In the genomic region with DNA sequence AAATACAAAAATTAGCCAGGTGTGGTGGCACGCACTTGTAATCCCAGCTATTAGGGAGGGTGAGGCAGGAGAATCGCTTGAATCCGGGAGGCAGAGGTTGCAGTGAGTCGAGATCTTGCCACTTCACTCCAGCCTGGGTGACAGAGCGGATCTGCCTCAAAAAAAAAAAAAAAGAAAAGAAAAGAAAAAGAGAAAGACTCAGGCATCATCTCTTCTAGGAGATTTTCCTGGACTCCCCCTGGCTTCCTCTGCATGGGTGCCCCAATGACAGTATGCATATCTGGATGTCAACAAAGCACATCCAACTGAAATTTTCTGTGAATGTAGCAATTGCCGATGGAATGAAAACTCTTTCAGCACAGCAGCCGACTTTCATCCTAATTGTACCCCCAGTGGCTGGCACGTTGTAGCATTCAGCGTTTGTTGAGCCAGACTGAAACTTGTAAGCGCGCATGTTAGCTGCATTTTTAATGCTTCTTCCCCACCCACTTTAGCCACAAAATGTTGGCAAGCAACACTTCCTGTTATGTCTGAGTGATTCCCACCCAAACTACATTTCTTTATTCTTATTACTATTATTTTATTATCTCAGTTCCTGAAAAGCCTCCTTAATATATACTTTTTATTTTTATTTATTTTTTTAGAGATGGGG, we compare ENCODE assay signal across 8 cellular contexts.
DNase-seq lines count a peak whose midpoint lies in the region; ATAC-seq lines count a peak whose summit lies in the region.

No MANE protein-coding gene starts in this region.

- DNase-seq in NOMO-1 (lab: John Stamatoyannopoulos, UW; ENCODE audit: unreplicated experiment in 2 of 2) = peak; percentile 28 to 37
- no peak for DNase-seq in NOMO-1 treated with dmso at 0.1 percent for 144 hours (lab: John Stamatoyannopoulos, UW; ENCODE audit: unreplicated experiment)
- DNase-seq in NOMO-1 treated with DMSO at 0.1 percent for 48 hours (lab: John Stamatoyannopoulos, UW; ENCODE audit: unreplicated experiment) = peak; percentile 48
- DNase-seq in astrocyte of the hippocampus (ENCODE audit: low read depth, low spot score) = peak; percentile 77
- peak; percentile 7 to 60 (median 35) for DNase-seq in stimulated activated naive CD4-positive, alpha-beta T cell (lab: John Stamatoyannopoulos, UW)
- no peak for DNase-seq in NCI-H446 (lab: John Stamatoyannopoulos, UW)
- DNase-seq in T1000 (lab: John Stamatoyannopoulos, UW) = no peak

- ATAC-seq in HG02870 (IDR thresholded peaks at IDR 0.05; ENCODE audit: unreplicated experiment) = no peak

Comparison
In these comparisons a context has a peak if more than half of its experiments do, and no peak if none do; other contexts are left out.
1. DNase-seq: peak in NOMO-1 (2 of 2), NOMO-1 treated with DMSO at 0.1 percent for 48 hours (single experiment), astrocyte of the hippocampus (single experiment) and stimulated activated naive CD4-positive, alpha-beta T cell (6 of 6); none in NOMO-1 treated with dmso at 0.1 percent for 144 hours (single experiment), NCI-H446 (0 of 2) and T1000 (single experiment).